ENCODE assay signal across 1 cellular context in genomic region chr2:74533464-74533863, GRCh38.
TF ChIP-seq lines count a peak whose summit lies in the region.

No MANE protein-coding gene starts in this region.

TF ChIP-seq in GM12878, 131 proteins besides CTCF, POLR2A, EP300 and RAD21:
- TF ChIP-seq EZH2 (IDR thresholded peaks at IDR 0.05; ENCODE audit: borderline replicate concordance, control insufficient read depth, low read depth, low read length) (no peak), ZNF592 (IDR thresholded peaks at IDR 0.05) (no peak), SMARCA5 (IDR thresholded peaks at IDR 0.05) (no peak), ATF7 (IDR thresholded peaks at IDR 0.05; ENCODE audit: low read depth) (no peak), TARDBP (IDR thresholded peaks at IDR 0.05; ENCODE audit: borderline replicate concordance) (no peak), MYC (IDR thresholded peaks at IDR 0.05; ENCODE audit: insufficient read depth, insufficient read length, insufficient replicate concordance, low read length, severe bottlenecking) (no peak), EGR1 (IDR thresholded peaks at IDR 0.05; ENCODE audit: borderline replicate concordance in 1 of 2, low read depth in 2 of 2, low read length in 2 of 2) (no peak), NR2C1 (IDR thresholded peaks at IDR 0.05) (no peak), EED (IDR thresholded peaks at IDR 0.05; ENCODE audit: low read depth) (no peak), KDM1A (IDR thresholded peaks at IDR 0.05; ENCODE audit: borderline replicate concordance) (no peak), BMI1 (IDR thresholded peaks at IDR 0.05; ENCODE audit: borderline replicate concordance) (no peak), POLR2AphosphoS5 (IDR thresholded peaks at IDR 0.05; ENCODE audit: low read length) (no peak; the same call in 1 of the 2 replicates), BRCA1 (IDR thresholded peaks at IDR 0.05; ENCODE audit: low read depth, low read length) (no peak), ZNF622 (IDR thresholded peaks at IDR 0.05) (no peak)
- TF ChIP-seq, protein P1, sequence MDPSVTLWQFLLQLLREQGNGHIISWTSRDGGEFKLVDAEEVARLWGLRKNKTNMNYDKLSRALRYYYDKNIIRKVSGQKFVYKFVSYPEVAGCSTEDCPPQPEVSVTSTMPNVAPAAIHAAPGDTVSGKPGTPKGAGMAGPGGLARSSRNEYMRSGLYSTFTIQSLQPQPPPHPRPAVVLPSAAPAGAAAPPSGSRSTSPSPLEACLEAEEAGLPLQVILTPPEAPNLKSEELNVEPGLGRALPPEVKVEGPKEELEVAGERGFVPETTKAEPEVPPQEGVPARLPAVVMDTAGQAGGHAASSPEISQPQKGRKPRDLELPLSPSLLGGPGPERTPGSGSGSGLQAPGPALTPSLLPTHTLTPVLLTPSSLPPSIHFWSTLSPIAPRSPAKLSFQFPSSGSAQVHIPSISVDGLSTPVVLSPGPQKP (IDR thresholded peaks at IDR 0.05; ENCODE audit: low read depth, low read length): no peak
- TF ChIP-seq, protein P2, sequence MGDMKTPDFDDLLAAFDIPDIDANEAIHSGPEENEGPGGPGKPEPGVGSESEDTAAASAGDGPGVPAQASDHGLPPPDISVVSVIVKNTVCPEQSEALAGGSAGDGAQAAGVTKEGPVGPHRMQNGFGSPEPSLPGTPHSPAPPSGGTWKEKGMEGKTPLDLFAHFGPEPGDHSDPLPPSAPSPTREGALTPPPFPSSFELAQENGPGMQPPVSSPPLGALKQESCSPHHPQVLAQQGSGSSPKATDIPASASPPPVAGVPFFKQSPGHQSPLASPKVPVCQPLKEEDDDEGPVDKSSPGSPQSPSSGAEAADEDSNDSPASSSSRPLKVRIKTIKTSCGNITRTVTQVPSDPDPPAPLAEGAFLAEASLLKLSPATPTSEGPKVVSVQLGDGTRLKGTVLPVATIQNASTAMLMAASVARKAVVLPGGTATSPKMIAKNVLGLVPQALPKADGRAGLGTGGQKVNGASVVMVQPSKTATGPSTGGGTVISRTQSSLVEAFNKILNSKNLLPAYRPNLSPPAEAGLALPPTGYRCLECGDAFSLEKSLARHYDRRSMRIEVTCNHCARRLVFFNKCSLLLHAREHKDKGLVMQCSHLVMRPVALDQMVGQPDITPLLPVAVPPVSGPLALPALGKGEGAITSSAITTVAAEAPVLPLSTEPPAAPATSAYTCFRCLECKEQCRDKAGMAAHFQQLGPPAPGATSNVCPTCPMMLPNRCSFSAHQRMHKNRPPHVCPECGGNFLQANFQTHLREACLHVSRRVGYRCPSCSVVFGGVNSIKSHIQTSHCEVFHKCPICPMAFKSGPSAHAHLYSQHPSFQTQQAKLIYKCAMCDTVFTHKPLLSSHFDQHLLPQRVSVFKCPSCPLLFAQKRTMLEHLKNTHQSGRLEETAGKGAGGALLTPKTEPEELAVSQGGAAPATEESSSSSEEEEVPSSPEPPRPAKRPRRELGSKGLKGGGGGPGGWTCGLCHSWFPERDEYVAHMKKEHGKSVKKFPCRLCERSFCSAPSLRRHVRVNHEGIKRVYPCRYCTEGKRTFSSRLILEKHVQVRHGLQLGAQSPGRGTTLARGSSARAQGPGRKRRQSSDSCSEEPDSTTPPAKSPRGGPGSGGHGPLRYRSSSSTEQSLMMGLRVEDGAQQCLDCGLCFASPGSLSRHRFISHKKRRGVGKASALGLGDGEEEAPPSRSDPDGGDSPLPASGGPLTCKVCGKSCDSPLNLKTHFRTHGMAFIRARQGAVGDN (IDR thresholded peaks at IDR 0.05): no peak
TF ChIP-seq in GM12878: peak in this region for 0.
